In the genomic region with DNA sequence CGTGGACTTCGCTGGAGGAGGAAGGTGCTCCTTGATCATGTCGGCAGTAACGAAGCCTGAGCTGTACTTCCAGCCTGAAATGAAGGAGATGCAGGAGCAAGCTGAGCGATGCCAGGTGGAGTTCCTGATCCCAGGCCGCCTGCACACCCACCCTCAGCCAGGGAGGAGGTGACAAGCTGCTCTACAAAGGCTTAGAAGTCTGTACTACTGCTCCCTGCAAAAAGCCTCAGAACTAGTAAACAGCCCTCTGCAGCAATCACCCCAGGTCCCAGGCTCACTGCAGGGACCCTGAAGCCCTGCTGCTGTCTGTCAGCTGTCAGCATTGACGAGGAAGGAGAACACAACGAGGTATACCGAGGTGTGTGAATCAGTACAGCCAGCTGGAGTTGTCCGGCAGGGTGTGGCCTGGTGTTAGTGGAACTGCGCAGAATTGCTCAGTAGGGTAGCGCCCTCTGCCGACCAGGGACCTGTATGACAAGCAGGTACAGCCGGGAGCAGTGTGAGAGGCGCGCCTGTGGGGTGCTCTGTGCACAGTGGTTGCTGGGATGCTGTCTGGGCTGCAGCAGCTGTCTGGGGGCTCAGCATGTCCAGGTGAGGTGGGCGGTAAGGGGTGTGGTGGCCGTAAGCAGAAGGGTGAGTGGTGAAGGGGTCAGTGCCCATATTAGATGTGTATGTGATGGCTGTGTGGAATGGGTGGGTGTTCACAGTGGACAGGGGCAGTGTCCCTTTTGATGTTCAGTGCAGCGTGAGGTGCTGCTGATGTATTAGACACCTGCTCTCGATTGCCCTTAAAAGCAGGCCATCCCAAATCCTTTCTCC, we compare ENCODE assay signal across 8 cellular contexts. TPM values are rescaled to one million over a fixed set of nuclear protein-coding genes. Genes with fewer than 3 reads are reported as not detected.
DNase-seq lines count a peak whose midpoint lies in the region; ATAC-seq and TF ChIP-seq lines count a peak whose summit lies in the region.

No MANE protein-coding gene starts in this region.

- H3K27me3 ChIP-seq in AG04450 (ENCODE audit: control insufficient read depth, insufficient read depth, low read length) (no peaks in the 10 kb centered on the region), left lung (no peaks in the 10 kb centered on the region)

- no peak overlapping the region for H3K27ac ChIP-seq in AG04450 (ENCODE audit: low read depth, low read length)
- H3K27ac ChIP-seq in left lung: no peak overlapping the region

- H3K36me3 ChIP-seq in left lung: peaks cover 0 to 8% of the 10 kb centered on the region in 2 donors

- POLR2A ChIA-PET in AG04450 (lab: Yijun Ruan, JAX): interaction anchor here (1.0 kb wide), 1 partner anchor 92 kb away, joined by 3 read pairs; no protein-coding TSS in a partner anchor

- DNase-seq in AG04450 (ENCODE audit: low read depth, low spot score) (no peak), NCI-H2029 (lab: John Stamatoyannopoulos, UW) (peak; percentile 58), cerebellar cortex (ENCODE audit: low spot score) (peak; percentile 74), left lung (peak; percentile 85 to 94)
- DNase-seq in activated CD4-positive, CD25-positive, alpha-beta regulatory T cell treated with anti-CD3 and anti-CD28 coated beads, Interleukin-2, amount 50 U/mL, for 16 hours (ENCODE audit: low read depth, low spot score): peak; percentile 50
- peak; percentile 64 to 67 (median 66) for DNase-seq in stimulated activated CD4-positive, alpha-beta T cell treated with anti-CD3 and anti-CD28 coated beads, TNF-alpha, amount 100 ng/mL, for 48 hours (ENCODE audit: low read depth in 3 of 3)

- H3K4me3 ChIP-seq in AG04450 (ENCODE audit: low read depth, low read length) (no peak overlapping the region), left lung (no peak overlapping the region)

- no peaks in the 10 kb centered on the region for H3K9me3 ChIP-seq in AG04450 (ENCODE audit: control insufficient read depth, insufficient read depth, low read length)
- no peaks in the 10 kb centered on the region for H3K9me3 ChIP-seq in left lung

- TF ChIP-seq CTCF in AG04450 (IDR thresholded peaks at IDR 0.05; ENCODE audit: low read depth, low read length): peak; percentile 86
- peak; percentile 87 to 90 for TF ChIP-seq CTCF in left lung (IDR thresholded peaks at IDR 0.05)

- intact Hi-C loops in left lung (cut with DNase I): loop anchor here in 1 of 2 donors (5.0 kb wide), 1 partner anchor 93 kb away; no protein-coding TSS in a partner anchor

- CTCF ChIA-PET in AG04450 (lab: Charles Lee): interaction anchor here (0.5 to 5.6 kb wide), 27 partner anchors 8 to 1176 kb away, joined by 3 to 90 read pairs (median 3); a partner anchor contains a TSS

- ATAC-seq in GM18508 (IDR thresholded peaks at IDR 0.05; ENCODE audit: insufficient read depth, unreplicated experiment) (peak; percentile 94), HG02938 (IDR thresholded peaks at IDR 0.05; ENCODE audit: unreplicated experiment) (peak; percentile 98), left lung (peak; percentile 100)

- H3K4me1 ChIP-seq in left lung: no peaks in the 10 kb centered on the region

RNA-seq across cellular contexts. Expression of a gene that starts 7.6 kb away (rescaled TPM):
- polyA plus RNA-seq in AG04450 (2011; rRNA removed): 7.3 and 7.4 TPM in 2 replicates
- polyA minus RNA-seq in AG04450 (2011; rRNA and poly(A)+ RNA removed): 5.0 and 5.8 TPM in 2 replicates
- 10 to 100 TPM in 1 of 2 donors, 1 to 10 TPM in 1; 7.9 to 13.1 TPM for total RNA-seq in left lung

RNA-seq across cellular contexts. Expression of a gene that starts 40.6 kb away (rescaled TPM):
- polyA plus RNA-seq in AG04450 (2011; rRNA removed): 0.10 and 0.47 TPM in 2 replicates
- 1.2 TPM in 1 of 2 replicates, not detected in the other for polyA minus RNA-seq in AG04450 (2011; rRNA and poly(A)+ RNA removed)
- total RNA-seq in left lung: 1 to 10 TPM in 1 of 2 donors, under 1 TPM in 1; 0.81 to 4.6 TPM
